In genomic region chr1:214549604-214550338, GRCh38 we compare ENCODE assay signal across 8 cellular contexts. TPM values are rescaled to one million over a fixed set of nuclear protein-coding genes. Genes with fewer than 3 reads are reported as not detected.
DNase-seq lines count a peak whose midpoint lies in the region; ATAC-seq, FAIRE-seq and TF ChIP-seq lines count a peak whose summit lies in the region.

No MANE protein-coding gene starts in this region.

- H3K79me1 ChIP-seq in mesendoderm (ENCODE audit: low read length): peaks cover 3% of the 10 kb centered on the region

- no peak overlapping the region for H2BK15ac ChIP-seq in mesendoderm (replicated peaks; ENCODE audit: low read depth)

- in situ Hi-C loops in GM12878 (cut with MboI): no loop called here

- H3K4me1 ChIP-seq in A673 (ENCODE audit: insufficient read depth, low read length, poor library complexity, severe bottlenecking) (peaks cover 43% of the 10 kb centered on the region), HCT116 (ENCODE audit: control insufficient read depth in 1 of 2, insufficient read depth in 2 of 2, low read length in 2 of 2) (peaks cover 30 to 39% of the 10 kb centered on the region in 2 experiments), GM12878 (ENCODE audit: control insufficient read depth, insufficient read depth, low read length) (no peaks in the 10 kb centered on the region), mesendoderm (ENCODE audit: control insufficient read depth, low read depth, low read length) (peaks cover 32% of the 10 kb centered on the region)

- peaks cover 66% of the 10 kb centered on the region for H3K79me2 ChIP-seq in HCT116 (ENCODE audit: insufficient read depth, low read length)
- H3K79me2 ChIP-seq in GM12878 (ENCODE audit: control insufficient read depth, insufficient read depth, low read length): no peaks in the 10 kb centered on the region
- H3K79me2 ChIP-seq in mesendoderm (ENCODE audit: control insufficient read depth, insufficient read depth, low read length): peaks cover 65% of the 10 kb centered on the region

- H3K27me3 ChIP-seq in A673 (replicated peaks; ENCODE audit: insufficient read depth, low read depth, low read length, poor library complexity): no peaks in the 10 kb centered on the region
- no peaks in the 10 kb centered on the region for H3K27me3 ChIP-seq in HCT116 (ENCODE audit: insufficient read depth, low read length)
- H3K27me3 ChIP-seq in GM12878 (replicated peaks in 1 of 2; ENCODE audit: control insufficient read depth in 2 of 2, insufficient read depth in 2 of 2, low read length in 1 of 2): peaks cover 3 to 7% of the 10 kb centered on the region in 2 experiments; a peak in 3 of 4 replicates
- H3K27me3 ChIP-seq in mesendoderm (ENCODE audit: insufficient read depth, low read length, poor library complexity): no peaks in the 10 kb centered on the region

- CTCF ChIA-PET in A673 (lab: Charles Lee): interaction anchor here (0.5 to 1.9 kb wide), 3 partner anchors 26 to 217 kb away, joined by 3 to 8 read pairs (median 4); no protein-coding TSS in a partner anchor
- CTCF ChIA-PET in HCT116 (lab: Charles Lee): interaction anchor here (1.0 kb wide), 1 partner anchor 217 kb away, joined by 5 read pairs; no protein-coding TSS in a partner anchor
- CTCF ChIA-PET in GM12878 (lab: Yijun Ruan, JAX): interaction anchor here (0.6 to 2.9 kb wide), 9 partner anchors 9 to 218 kb away, joined by 3 to 17 read pairs (median 5); no protein-coding TSS in a partner anchor

- POLR2A ChIA-PET in A673 (lab: Charles Lee; ENCODE audit: low non-redundant PET) (interaction anchor here (0.5 kb wide), 1 partner anchor 28 kb away, joined by 5 read pairs; no protein-coding TSS in a partner anchor), HCT116 (lab: Charles Lee) (no interaction called here), GM12878 (lab: Charles Lee) (interaction anchor here (0.8 to 5.0 kb wide), 5 partner anchors 10 to 1536 kb away, joined by 3 to 40 read pairs (median 6); no protein-coding TSS in a partner anchor)

- RAD21 ChIA-PET in HCT116 (lab: Charles Lee; ENCODE audit: low non-redundant PET in 1 of 2, low total read pairs in 2 of 2, uncharacterized antibody in 2 of 2, unreplicated experiment in 2 of 2) (interaction anchor here (0.9 to 1.5 kb wide), 2 partner anchors 56 to 64 kb away, joined by 3 read pairs; no protein-coding TSS in a partner anchor), GM12878 (lab: Charles Lee; ENCODE audit: unreplicated experiment) (interaction anchor here (0.7 to 6.7 kb wide), 11 partner anchors 12 to 160 kb away, joined by 3 to 51 read pairs (median 4); no protein-coding TSS in a partner anchor)

- H3K9ac ChIP-seq in HCT116 (ENCODE audit: low read length) (peak overlapping the region; percentile 98), GM12878 (ENCODE audit: control insufficient read depth, insufficient read depth, low read length) (no peak overlapping the region), mesendoderm (ENCODE audit: low read length) (peak overlapping the region; percentile 95)

- H3K4me2 ChIP-seq in HCT116 (ENCODE audit: low read length): peak overlapping the region; percentile 94
- H3K4me2 ChIP-seq in GM12878 (ENCODE audit: control insufficient read depth, insufficient read depth): no peak overlapping the region
- H3K4me2 ChIP-seq in mesendoderm (ENCODE audit: low read length): peak overlapping the region; percentile 24

- H4K8ac ChIP-seq in mesendoderm (ENCODE audit: low read depth, low read length): no peak overlapping the region

- H4K20me1 ChIP-seq in HCT116 (ENCODE audit: insufficient read depth): peaks cover 4% of the 10 kb centered on the region; the same call in 1 of the 2 replicates
- H4K20me1 ChIP-seq in GM12878 (ENCODE audit: control insufficient read depth, insufficient read depth): no peaks in the 10 kb centered on the region

- no peak overlapping the region for H4K5ac ChIP-seq in mesendoderm (ENCODE audit: low read length)

- H3K36me3 ChIP-seq in A673 (ENCODE audit: insufficient read depth, low read length, poor library complexity, severe bottlenecking) (no peaks in the 10 kb centered on the region), HCT116 (ENCODE audit: control insufficient read depth in 1 of 2, insufficient read depth in 2 of 2, low read length in 2 of 2) (no peaks in the 10 kb centered on the region), GM12878 (ENCODE audit: control insufficient read depth in 2 of 2, insufficient read depth in 2 of 2, low read length in 1 of 2) (no peaks in the 10 kb centered on the region), mesendoderm (ENCODE audit: control insufficient read depth, insufficient read depth, low read length) (no peaks in the 10 kb centered on the region)

- no peak overlapping the region for H2AK5ac ChIP-seq in mesendoderm (ENCODE audit: low read length)

- no peak for TF ChIP-seq EP300 in GM12878 (IDR thresholded peaks at IDR 0.05; ENCODE audit: borderline replicate concordance in 1 of 2, control insufficient read depth in 1 of 2, low read depth in 2 of 2, low read length in 2 of 2)

- peak overlapping the region; percentile 3 for H2BK120ac ChIP-seq in mesendoderm (ENCODE audit: low read depth, low read length)

- no peak for FAIRE-seq in GM12878 (lab: Jason Lieb, UNC)

- WGBS in GM12878 (ENCODE audit: insufficient coverage, insufficient replicate concordance, low lambda C conversion rate, missing lambda C conversion rate): 38% methylated on average over 10 of the region's 10 CpGs
- no CpG with 5 or more reads among the region's 10 CpGs for WGBS in mesendoderm (ENCODE audit: extremely low coverage, insufficient coverage, low lambda C conversion rate)

- peak overlapping the region; percentile 90 for H3K27ac ChIP-seq in A673 (ENCODE audit: low read depth, low read length, poor library complexity, severe bottlenecking)
- H3K27ac ChIP-seq in HCT116 (ENCODE audit: low read depth, low read length): peak overlapping the region; percentile 87; the same call in 1 of the 2 replicates
- H3K27ac ChIP-seq in GM12878 (ENCODE audit: control insufficient read depth, insufficient read depth): no peak overlapping the region
- H3K27ac ChIP-seq in mesendoderm (ENCODE audit: low read depth, low read length): peak overlapping the region; percentile 99

- peak overlapping the region; percentile 55 for H3K18ac ChIP-seq in mesendoderm (ENCODE audit: low read length)

- H3K9me3 ChIP-seq in A673 (ENCODE audit: low read depth, low read length, poor library complexity, severe bottlenecking) (no peaks in the 10 kb centered on the region), HCT116 (ENCODE audit: control insufficient read depth in 1 of 2, insufficient read depth in 1 of 2, low read depth in 1 of 2, low read length in 2 of 2) (no peaks in the 10 kb centered on the region), GM12878 (replicated peaks; ENCODE audit: control insufficient read depth, insufficient read depth, low read length) (no peaks in the 10 kb centered on the region)

- intact Hi-C loops in A673 (cut with micrococcal nuclease; ENCODE audit: unreplicated experiment): loop anchor here (2.0 kb wide), 2 partner anchors 95 to 145 kb away; no protein-coding TSS in a partner anchor
- intact Hi-C loops in HCT116 (cut with micrococcal nuclease): loop anchor here (2.0 kb wide), 2 partner anchors 35 to 103 kb away; no protein-coding TSS in a partner anchor
- intact Hi-C loops in GM12878 (cut with micrococcal nuclease; ENCODE audit: unreplicated experiment): no loop called here

- H3K56ac ChIP-seq in mesendoderm (ENCODE audit: low read length): peak overlapping the region; percentile 99

- H3K4me3 ChIP-seq in A673 (ENCODE audit: low read depth, low read length, poor library complexity, severe bottlenecking) (peak overlapping the region; percentile 92), HCT116 (replicated peaks in 1 of 2; ENCODE audit: low read depth in 1 of 2, low read length in 2 of 2) (peak overlapping the region; percentile 80 to 93), GM12878 (no peak overlapping the region), mesendoderm (ENCODE audit: low read length) (peak overlapping the region; percentile 68)

- H2AFZ ChIP-seq in HCT116 (ENCODE audit: low read depth, low read length, poor library complexity, severe bottlenecking) (no peak overlapping the region), GM12878 (ENCODE audit: control insufficient read depth, low read depth, low read length) (no peak overlapping the region)

- H2BK5ac ChIP-seq in mesendoderm (ENCODE audit: low read length): no peak overlapping the region

- TSS peak; percentile 29 for BruUV-seq in A673 (replicated peaks; lab: Mats Ljungman, UMichigan)
- TSS peak; percentile 36 for BruUV-seq in HCT116 (replicated peaks; lab: Mats Ljungman, UMichigan)
- TSS peak; percentile 46 for BruUV-seq in GM12878 (replicated peaks; lab: Mats Ljungman, UMichigan)

- TF ChIP-seq POLR2A in HCT116 (IDR thresholded peaks at IDR 0.05; ENCODE audit: borderline replicate concordance, extremely low read depth, insufficient read depth, insufficient read length) (no peak), GM12878 (IDR thresholded peaks at IDR 0.05; ENCODE audit: low read depth, low read length) (no peak)

- no peak overlapping the region for H3K23ac ChIP-seq in mesendoderm (ENCODE audit: low read length)

- H3K4ac ChIP-seq in mesendoderm (ENCODE audit: low read depth, low read length): no peak overlapping the region

- DNase-seq in A673 (ENCODE audit: low spot score) (peak; percentile 58), HCT116 (ENCODE audit: low read depth, low spot score) (no peak), GM12878 (ENCODE audit: low read depth, low spot score) (no peak), mesendoderm (peak; percentile 74), NAMALWA (ENCODE audit: low spot score) (no peak), SKM-1 (lab: John Stamatoyannopoulos, UW; ENCODE audit: unreplicated experiment) (no peak)
- no peak for DNase-seq in activated CD4-positive, alpha-beta T cell treated with anti-CD3 and anti-CD28 coated beads for 48 hours

- no peak for ATAC-seq in HCT116
- peak; percentile 12; the same call in 2 of the 3 replicates for ATAC-seq in GM12878
- ATAC-seq in HG03378 (IDR thresholded peaks at IDR 0.05; ENCODE audit: unreplicated experiment): no peak

- SMC1A ChIA-PET in GM12878 (lab: Charles Lee; ENCODE audit: uncharacterized antibody, unreplicated experiment): interaction anchor here (0.6 to 6.7 kb wide), 18 partner anchors 8 to 159 kb away, joined by 3 to 83 read pairs (median 4); no protein-coding TSS in a partner anchor

- TF ChIP-seq CTCF in A673 (conservative IDR thresholded peaks at IDR 0.05; ENCODE audit: low read depth, low read length) (peak; percentile 27; the same call in 1 of the 2 replicates), HCT116 (IDR thresholded peaks at IDR 0.05 in 2 of 3, conservative IDR thresholded peaks at IDR 0.05 in 1 of 3; ENCODE audit: borderline replicate concordance in 1 of 3, insufficient read depth in 1 of 3, low read depth in 2 of 3, low read length in 2 of 3) (peak in 1 of 3 experiments; percentile 31; a peak in 2 of 6 replicates), GM12878 (IDR thresholded peaks at IDR 0.05 in 2 of 3, conservative IDR thresholded peaks at IDR 0.05 in 1 of 3; ENCODE audit: control insufficient read depth in 2 of 3, extremely low read depth in 1 of 3, insufficient read depth in 1 of 3, low read depth in 3 of 3, low read length in 3 of 3) (no peak)

- no peaks in the 10 kb centered on the region for H3K9me2 ChIP-seq in HCT116 (ENCODE audit: insufficient read depth)

- TF ChIP-seq RAD21 in HCT116 (IDR thresholded peaks at IDR 0.05; ENCODE audit: low read depth) (no peak), GM12878 (IDR thresholded peaks at IDR 0.05; ENCODE audit: insufficient read depth, low read depth, low read length) (no peak)

RNA-seq across cellular contexts. Expression of gene PTPN14, which starts 1.6 kb away (rescaled TPM):
- total RNA-seq in A673 (2021) (103 and 114 TPM in 2 replicates), HCT116 (2021; ENCODE audit: unreplicated experiment) (37.5 TPM), GM12878 (2014; rRNA removed) (0.44 and 0.68 TPM in 2 replicates), GM12878 (2014; rRNA removed; fragmentation: Illumina TruSeq; extraction: Trizol) (0.45 and 0.74 TPM in 2 replicates), GM12878 (2021) (2.0 and 2.2 TPM in 2 replicates)
- 7.2 and 11.1 TPM in 2 replicates for polyA plus RNA-seq in HCT116 (2012)
- 0.42 and 0.73 TPM in 2 replicates for total RNA-seq in GM12878 (2013; cell fraction: nucleolus; rRNA removed)
- 0.12 TPM for polyA plus RNA-seq in GM12878 (2011; ENCODE audit: low read depth)
- polyA plus RNA-seq in GM12878 (2011; rRNA removed) (5.1 and 5.4 TPM in 2 replicates), GM12878 (2014; fragmentation: Illumina TruSeq; extraction: Trizol) (0.40 and 0.43 TPM in 2 replicates), GM12878 (2014; fragmentation: Nextera tagmentation; extraction: Ambion mirVana) (under 1 TPM; 0.05 to 0.14 TPM), GM12878 (2014; rRNA removed) (0.42 and 0.43 TPM in 2 replicates), GM12878 (2016; fragmentation: Nextera tagmentation; extraction: Ambion mirVana) (under 1 TPM; 0.44 to 0.58 TPM)
- 4.6 and 5.0 TPM in 2 replicates for polyA plus RNA-seq in GM12878 (2011; cell fraction: cytosol; rRNA removed)
- polyA plus RNA-seq in GM12878 (2011; cell fraction: nucleus; rRNA removed): 5.8 and 6.3 TPM in 2 replicates
- 0.11 and 0.20 TPM in 2 replicates for polyA plus RNA-seq in GM12878 (2012)
- 17.4 and 20.8 TPM in 2 replicates for polyA minus RNA-seq in GM12878 (2011; rRNA and poly(A)+ RNA removed)
- 7.2 and 7.6 TPM in 2 replicates for polyA minus RNA-seq in GM12878 (2011; cell fraction: cytosol; rRNA and poly(A)+ RNA removed)
- 8.6 and 14.7 TPM in 2 replicates for polyA minus RNA-seq in GM12878 (2011; cell fraction: nucleus; rRNA and poly(A)+ RNA removed)
- 39.3 TPM for polyA plus RNA-seq in mesendoderm (2013, experiment 1 of 2)
- 38.7 TPM for polyA plus RNA-seq in mesendoderm (2013, experiment 2 of 2)

RNA-seq across cellular contexts. Expression of gene CENPF, which starts 53.2 kb away (rescaled TPM):
- total RNA-seq in A673 (2021) (273 and 281 TPM in 2 replicates), HCT116 (2021; ENCODE audit: unreplicated experiment) (120 TPM), GM12878 (2014; rRNA removed) (49.5 and 55.4 TPM in 2 replicates), GM12878 (2014; rRNA removed; fragmentation: Illumina TruSeq; extraction: Trizol) (124 and 132 TPM in 2 replicates), GM12878 (2021) (73.1 and 85.0 TPM in 2 replicates)
- 43.7 and 76.9 TPM in 2 replicates for polyA plus RNA-seq in HCT116 (2012)
- 49.6 and 51.6 TPM in 2 replicates for total RNA-seq in GM12878 (2013; cell fraction: nucleolus; rRNA removed)
- 17.7 TPM for polyA plus RNA-seq in GM12878 (2011; ENCODE audit: low read depth)
- polyA plus RNA-seq in GM12878 (2011; rRNA removed) (42.0 and 83.6 TPM in 2 replicates), GM12878 (2014; fragmentation: Illumina TruSeq; extraction: Trizol) (95.7 and 101 TPM in 2 replicates), GM12878 (2014; fragmentation: Nextera tagmentation; extraction: Ambion mirVana) (10 to 100 TPM; 26.0 to 68.0 TPM), GM12878 (2014; rRNA removed) (38.5 and 51.0 TPM in 2 replicates), GM12878 (2016; fragmentation: Nextera tagmentation; extraction: Ambion mirVana) (10 to 100 TPM; 90.9 to 95.1 TPM)
- 19.7 and 19.8 TPM in 2 replicates for polyA plus RNA-seq in GM12878 (2011; cell fraction: cytosol; rRNA removed)
- 62.4 and 63.9 TPM in 2 replicates for polyA plus RNA-seq in GM12878 (2011; cell fraction: nucleus; rRNA removed)
- polyA plus RNA-seq in GM12878 (2012): 23.3 and 40.5 TPM in 2 replicates
- polyA minus RNA-seq in GM12878 (2011; rRNA and poly(A)+ RNA removed): 25.7 and 32.0 TPM in 2 replicates
- 22.6 and 25.8 TPM in 2 replicates for polyA minus RNA-seq in GM12878 (2011; cell fraction: cytosol; rRNA and poly(A)+ RNA removed)
- 21.8 and 28.6 TPM in 2 replicates for polyA minus RNA-seq in GM12878 (2011; cell fraction: nucleus; rRNA and poly(A)+ RNA removed)
- 51.8 TPM for polyA plus RNA-seq in mesendoderm (2013, experiment 1 of 2)
- polyA plus RNA-seq in mesendoderm (2013, experiment 2 of 2): 53.5 TPM

Comparison
In these comparisons a context has a peak if more than half of its experiments do, and no peak if none do; other contexts are left out.
1. DNase-seq: peak in A673 (single experiment) and mesendoderm (single experiment); none in HCT116 (single experiment), GM12878 (single experiment), NAMALWA (single experiment), SKM-1 (single experiment) and activated CD4-positive, alpha-beta T cell treated with anti-CD3 and anti-CD28 coated beads for 48 hours (single experiment).
2. RNA of gene PTPN14, which starts 1.6 kb away (total RNA-seq): 103 to 114 TPM in A673 and 37.5 TPM in HCT116 (single experiment); 0.42 to 2.2 TPM in GM12878; every median in the first group is over 10 times any median in the second.